29 cellular contexts compared by ENCODE assay signal in the genomic region with DNA sequence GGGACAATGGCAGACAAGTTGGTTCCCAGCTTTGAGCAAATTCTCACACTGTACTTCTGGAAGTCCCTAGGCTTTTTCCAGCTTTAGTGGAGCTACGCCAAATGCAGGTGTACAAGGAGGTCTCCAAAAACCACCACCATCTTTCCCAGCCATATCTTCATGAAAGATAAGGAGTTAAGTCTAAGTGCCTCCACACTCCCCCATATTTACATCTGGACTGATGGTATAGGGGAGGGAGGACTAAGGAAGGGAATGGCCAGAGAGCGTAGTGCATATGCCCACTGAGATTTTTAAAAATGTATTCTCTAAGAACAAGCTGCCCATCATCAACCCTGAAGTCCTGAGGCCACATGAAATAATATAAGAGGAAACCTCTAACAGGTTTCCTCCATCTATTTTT.
A peak's percentile ranks its signal among the peaks of the same experiment; 100 is the strongest.
DNase-seq lines count a peak whose midpoint lies in the region; ATAC-seq and TF ChIP-seq lines count a peak whose summit lies in the region.
"Had no signal": no experiment of that assay in that cellular context is flagged by ENCODE, and none has a peak within 500 bp of the region (broad histone marks: within the 10 kb centered on the region; RNA-seq: fewer than 3 reads in every experiment).

No MANE protein-coding gene starts in this region.

- DNase-seq in left ventricle myocardium inferior (no peak), cardiac septum (ENCODE audit: low spot score) (no peak), lower lobe of right lung (no peak), vagina (ENCODE audit: extremely low spot score in 2 of 2) (no peak), AG08395 (ENCODE audit: low spot score) (no peak)
- no peak for DNase-seq in stimulated activated effector memory CD8-positive, alpha-beta T cell treated with anti-CD3 and anti-CD28 coated beads, Interleukin-12 subunit alpha, Interleukin-12 subunit beta, amount 100 ng/mL, for 72 hours (ENCODE audit: low spot score in 2 of 2)
- DNase-seq: 8988T; activated CD4-positive, alpha-beta T cell treated with anti-CD3 and anti-CD28 coated beads, Interleukin-2, amount 50 U/mL, for 48 hours; anterior cingulate cortex; CD4-positive, alpha-beta memory T cell; endodermal cell; naive thymus-derived CD8-positive, alpha-beta T cell; NCI-H1436 treated with DMSO at 0.1 percent for 48 hours; NCI-H446; retina; RPMI8226; stimulated activated CD4-positive, alpha-beta T cell treated with anti-CD3 and anti-CD28 coated beads, Interleukin-4, amount 100 ng/mL, for 4 hours; stimulated activated naive CD4-positive, alpha-beta T cell treated with Interleukin-2 at 50 U/mL for 16 hours; trophoblast cell had no signal

- H3K4me3 ChIP-seq in left ventricle myocardium inferior, result no peak overlapping the region
- H3K4me3 ChIP-seq in lower lobe of right lung, result no peak overlapping the region
- no peak overlapping the region for H3K4me3 ChIP-seq in skeletal muscle tissue (ENCODE audit: low read length in 3 of 3)
- H3K4me3 ChIP-seq in vagina, result no peak overlapping the region
- H3K4me3 ChIP-seq: cardiac muscle cell had no signal

- peaks cover 7% of the 10 kb centered on the region for H3K4me1 Mint-ChIP-seq in stimulated activated effector memory CD8-positive, alpha-beta T cell treated with anti-CD3 and anti-CD28 coated beads, Interleukin-12 subunit alpha, Interleukin-12 subunit beta, amount 100 ng/mL, for 72 hours
- H3K4me1 Mint-ChIP-seq in stimulated activated memory B cell treated with anti-CD40 and anti-IgM and Interleukin-4, amounts not matched to agents 10 μg/mL and 1 μg/mL and 100 μg/mL, for 72 hours, result no peaks in the 10 kb centered on the region
- H3K4me1 Mint-ChIP-seq: activated naive CD4-positive, alpha-beta T cell treated with anti-CD3 and anti-CD28 coated beads, Interleukin-2, amount 50 U/mL, for 24 hours; activated T-helper 17 cell treated with anti-CD3 and anti-CD28 coated beads, Interleukin-2, amount 50 U/mL, for 72 hours; endodermal cell had no signal

- H3K36me3 ChIP-seq in left ventricle myocardium inferior, result peaks cover 31% of the 10 kb centered on the region
- peaks cover 27% of the 10 kb centered on the region for H3K36me3 ChIP-seq in lower lobe of right lung
- H3K36me3 ChIP-seq in skeletal muscle tissue (ENCODE audit: control insufficient read depth in 3 of 3, insufficient read depth in 3 of 3, low read length in 3 of 3), result peaks cover 2 to 9% (median 9%) of the 10 kb centered on the region in 3 donors
- peaks cover 0 to 34% of the 10 kb centered on the region in 2 donors for H3K36me3 ChIP-seq in vagina
- H3K36me3 ChIP-seq: cardiac muscle cell had no signal

- H3K9me3 ChIP-seq in left ventricle myocardium inferior (replicated peaks) (no peaks in the 10 kb centered on the region), lower lobe of right lung (no peaks in the 10 kb centered on the region), skeletal muscle tissue (ENCODE audit: control insufficient read depth in 3 of 3, low read length in 3 of 3) (no peaks in the 10 kb centered on the region), vagina (no peaks in the 10 kb centered on the region)

- intact Hi-C loops in left ventricle myocardium inferior (cut with micrococcal nuclease), result no loop called here
- intact Hi-C loops in cardiac septum (cut with DNase I), result no loop called here
- intact Hi-C loops in lower lobe of right lung (cut with DNase I), result no loop called here
- intact Hi-C loops in vagina (cut with DNase I), result no loop called here

- no peak overlapping the region for H3K9ac ChIP-seq in skeletal muscle tissue (ENCODE audit: low read depth in 1 of 3, low read length in 3 of 3)
- H3K9ac ChIP-seq: KMS-11 had no signal

- peaks cover 44% of the 10 kb centered on the region for H3K4me1 ChIP-seq in left ventricle myocardium inferior
- peaks cover 14% of the 10 kb centered on the region for H3K4me1 ChIP-seq in lower lobe of right lung
- H3K4me1 ChIP-seq in skeletal muscle tissue (ENCODE audit: control insufficient read depth in 3 of 3, insufficient read depth in 3 of 3, low read length in 3 of 3), result peaks cover 24 to 36% (median 30%) of the 10 kb centered on the region in 3 donors
- peaks cover 42% of the 10 kb centered on the region for H3K4me1 ChIP-seq in vagina

- ATAC-seq in lower lobe of right lung, result no peak
- no peak for ATAC-seq in stimulated activated effector memory CD8-positive, alpha-beta T cell treated with anti-CD3 and anti-CD28 coated beads, Interleukin-12 subunit alpha, Interleukin-12 subunit beta, amount 100 ng/mL, for 72 hours
- ATAC-seq in stimulated activated memory B cell treated with anti-CD40 and anti-IgM and Interleukin-4, amounts not matched to agents 10 μg/mL and 1 μg/mL and 100 μg/mL, for 72 hours, result no peak
- ATAC-seq: activated CD4-positive, CD25-positive, alpha-beta regulatory T cell treated with anti-CD3 and anti-CD28 coated beads, Interleukin-2, amount 50 U/mL, for 24 hours; activated T-helper 17 cell treated with anti-CD3 and anti-CD28 coated beads, Interleukin-2, amount 50 U/mL, for 72 hours; left lobe of liver; naive thymus-derived CD8-positive, alpha-beta T cell had no signal

- H3K9me3 Mint-ChIP-seq in stimulated activated effector memory CD8-positive, alpha-beta T cell treated with anti-CD3 and anti-CD28 coated beads, Interleukin-12 subunit alpha, Interleukin-12 subunit beta, amount 100 ng/mL, for 72 hours, result no peaks in the 10 kb centered on the region
- no peaks in the 10 kb centered on the region for H3K9me3 Mint-ChIP-seq in stimulated activated memory B cell treated with anti-CD40 and anti-IgM and Interleukin-4, amounts not matched to agents 10 μg/mL and 1 μg/mL and 100 μg/mL, for 72 hours
- H3K9me3 Mint-ChIP-seq: activated naive CD4-positive, alpha-beta T cell treated with anti-CD3 and anti-CD28 coated beads, Interleukin-2, amount 50 U/mL, for 24 hours; activated T-helper 17 cell treated with anti-CD3 and anti-CD28 coated beads, Interleukin-2, amount 50 U/mL, for 72 hours; CD4-positive, alpha-beta memory T cell; endodermal cell; mesothelial cell of epicardium; naive thymus-derived CD8-positive, alpha-beta T cell; T-helper 1 cell treated with Interleukin-12 subunit alpha and Interleukin-12 subunit beta and Interleukin-4 antibody, amounts not matched to agents 30 μg/mL and 1 μg/mL, for 36 hours had no signal

- peaks cover 52% of the 10 kb centered on the region for H3K36me3 Mint-ChIP-seq in stimulated activated effector memory CD8-positive, alpha-beta T cell treated with anti-CD3 and anti-CD28 coated beads, Interleukin-12 subunit alpha, Interleukin-12 subunit beta, amount 100 ng/mL, for 72 hours
- no peaks in the 10 kb centered on the region for H3K36me3 Mint-ChIP-seq in stimulated activated memory B cell treated with anti-CD40 and anti-IgM and Interleukin-4, amounts not matched to agents 10 μg/mL and 1 μg/mL and 100 μg/mL, for 72 hours

- TF ChIP-seq CTCF in left ventricle myocardium inferior (IDR thresholded peaks at IDR 0.05; ENCODE audit: borderline replicate concordance), result no peak
- TF ChIP-seq CTCF in lower lobe of right lung (IDR thresholded peaks at IDR 0.05), result no peak
- no peak for TF ChIP-seq CTCF in vagina (IDR thresholded peaks at IDR 0.05)

- no peak overlapping the region for H3K27ac Mint-ChIP-seq in stimulated activated effector memory CD8-positive, alpha-beta T cell treated with anti-CD3 and anti-CD28 coated beads, Interleukin-12 subunit alpha, Interleukin-12 subunit beta, amount 100 ng/mL, for 72 hours
- no peak overlapping the region for H3K27ac Mint-ChIP-seq in stimulated activated memory B cell treated with anti-CD40 and anti-IgM and Interleukin-4, amounts not matched to agents 10 μg/mL and 1 μg/mL and 100 μg/mL, for 72 hours
- H3K27ac Mint-ChIP-seq: activated naive CD4-positive, alpha-beta T cell treated with anti-CD3 and anti-CD28 coated beads, Interleukin-2, amount 50 U/mL, for 24 hours; activated T-helper 17 cell treated with anti-CD3 and anti-CD28 coated beads, Interleukin-2, amount 50 U/mL, for 72 hours; CD4-positive, alpha-beta memory T cell; endodermal cell; mesothelial cell of epicardium; T-helper 1 cell treated with Interleukin-12 subunit alpha and Interleukin-12 subunit beta and Interleukin-4 antibody, amounts not matched to agents 30 μg/mL and 1 μg/mL, for 36 hours had no signal

- H3K27ac ChIP-seq in left ventricle myocardium inferior (replicated peaks) (peak overlapping the region; percentile 87), lower lobe of right lung (peak overlapping the region; percentile 76), skeletal muscle tissue (ENCODE audit: low read depth, low read length) (peak overlapping the region; percentile 72), vagina (peak overlapping the region; percentile 87)
- H3K27ac ChIP-seq: cardiac muscle cell, KMS-11 had no signal

- H3K4me3 Mint-ChIP-seq in stimulated activated effector memory CD8-positive, alpha-beta T cell treated with anti-CD3 and anti-CD28 coated beads, Interleukin-12 subunit alpha, Interleukin-12 subunit beta, amount 100 ng/mL, for 72 hours, result no peak overlapping the region
- H3K4me3 Mint-ChIP-seq in stimulated activated memory B cell treated with anti-CD40 and anti-IgM and Interleukin-4, amounts not matched to agents 10 μg/mL and 1 μg/mL and 100 μg/mL, for 72 hours, result no peak overlapping the region
- H3K4me3 Mint-ChIP-seq: activated naive CD4-positive, alpha-beta T cell treated with anti-CD3 and anti-CD28 coated beads, Interleukin-2, amount 50 U/mL, for 24 hours; activated T-helper 17 cell treated with anti-CD3 and anti-CD28 coated beads, Interleukin-2, amount 50 U/mL, for 72 hours; CD4-positive, alpha-beta memory T cell; endodermal cell; mesothelial cell of epicardium; naive thymus-derived CD8-positive, alpha-beta T cell; T-helper 1 cell treated with Interleukin-12 subunit alpha and Interleukin-12 subunit beta and Interleukin-4 antibody, amounts not matched to agents 30 μg/mL and 1 μg/mL, for 36 hours had no signal

- no peak for TF ChIP-seq POLR2A in vagina (IDR thresholded peaks at IDR 0.05)

- no peaks in the 10 kb centered on the region for H3K27me3 ChIP-seq in left ventricle myocardium inferior (ENCODE audit: low read depth)
- H3K27me3 ChIP-seq in lower lobe of right lung (ENCODE audit: low read depth), result no peaks in the 10 kb centered on the region
- no peaks in the 10 kb centered on the region for H3K27me3 ChIP-seq in skeletal muscle tissue (ENCODE audit: control insufficient read depth in 3 of 3, insufficient read depth in 3 of 3, low read length in 3 of 3)
- no peaks in the 10 kb centered on the region for H3K27me3 ChIP-seq in vagina
- H3K27me3 ChIP-seq: cardiac muscle cell had no signal

- H3K27me3 Mint-ChIP-seq in stimulated activated memory B cell treated with anti-CD40 and anti-IgM and Interleukin-4, amounts not matched to agents 10 μg/mL and 1 μg/mL and 100 μg/mL, for 72 hours, result no peaks in the 10 kb centered on the region
- H3K27me3 Mint-ChIP-seq: activated naive CD4-positive, alpha-beta T cell treated with anti-CD3 and anti-CD28 coated beads, Interleukin-2, amount 50 U/mL, for 24 hours; activated T-helper 17 cell treated with anti-CD3 and anti-CD28 coated beads, Interleukin-2, amount 50 U/mL, for 72 hours; CD4-positive, alpha-beta memory T cell; naive thymus-derived CD8-positive, alpha-beta T cell had no signal
